ENCODE assay signal across 17 cellular contexts in genomic region chrX:389021-389441, GRCh38. TPM values are rescaled to one million over a fixed set of nuclear protein-coding genes. Genes with fewer than 3 reads are reported as not detected.
A peak's percentile ranks its signal among the peaks of the same experiment; 100 is the strongest.
DNase-seq lines count a peak whose midpoint lies in the region; ATAC-seq and TF ChIP-seq lines count a peak whose summit lies in the region.
"Had no signal": no experiment of that assay in that cellular context is flagged by ENCODE, and none has a peak within 500 bp of the region (broad histone marks: within the 10 kb centered on the region; RNA-seq: fewer than 3 reads in every experiment).

No MANE protein-coding gene starts in this region.

- TF ChIP-seq CTCF in cardiac muscle cell (IDR thresholded peaks at IDR 0.05; ENCODE audit: low read depth, low read length): no peak
- TF ChIP-seq CTCF in left ventricle myocardium inferior (IDR thresholded peaks at IDR 0.05; ENCODE audit: borderline replicate concordance): no peak

- ATAC-seq in naive B cell (ENCODE audit: low read depth in 2 of 2): no peak
- ATAC-seq in GM18870 (IDR thresholded peaks at IDR 0.05; ENCODE audit: unreplicated experiment): no peak

- H3K4me3 ChIP-seq in cardiac muscle cell (no peak overlapping the region), left ventricle myocardium inferior (no peak overlapping the region)
- H3K4me3 ChIP-seq: GM23248, SK-N-MC, vagina had no signal

- H3K27ac ChIP-seq in cardiac muscle cell (peak overlapping the region; percentile 57), left ventricle myocardium inferior (replicated peaks) (no peak overlapping the region), caudate nucleus (ENCODE audit: low read depth, low read length) (peak overlapping the region; percentile 80), temporal lobe (ENCODE audit: low read depth, low read length) (peak overlapping the region; percentile 22)
- H3K27ac ChIP-seq: epithelial cell of prostate, GM23248, SK-N-MC, vagina, VCaP had no signal

- no peaks in the 10 kb centered on the region for H3K27me3 Mint-ChIP-seq in naive B cell
- H3K27me3 Mint-ChIP-seq: activated naive CD4-positive, alpha-beta T cell treated with anti-CD3 and anti-CD28 coated beads, Interleukin-2, amount 50 U/mL, for 24 hours; central memory CD8-positive, alpha-beta T cell had no signal

- H3K9me3 Mint-ChIP-seq in naive B cell: peaks cover 0 to 4% (median 0%) of the 10 kb centered on the region in 7 donors
- H3K9me3 Mint-ChIP-seq: activated naive CD4-positive, alpha-beta T cell treated with anti-CD3 and anti-CD28 coated beads, Interleukin-2, amount 50 U/mL, for 24 hours; central memory CD8-positive, alpha-beta T cell had no signal

- H3K4me3 Mint-ChIP-seq in naive B cell: peak overlapping the region in 6 of 8 donors; percentile 30 to 81 (median 60)
- H3K4me3 Mint-ChIP-seq: activated naive CD4-positive, alpha-beta T cell treated with anti-CD3 and anti-CD28 coated beads, Interleukin-2, amount 50 U/mL, for 24 hours had no signal

- no peaks in the 10 kb centered on the region for H3K36me3 Mint-ChIP-seq in naive B cell
- H3K36me3 Mint-ChIP-seq: activated naive CD4-positive, alpha-beta T cell treated with anti-CD3 and anti-CD28 coated beads, Interleukin-2, amount 50 U/mL, for 24 hours had no signal

- H3K27ac Mint-ChIP-seq in naive B cell: peak overlapping the region in 1 of 6 donors; percentile 73
- H3K27ac Mint-ChIP-seq: activated naive CD4-positive, alpha-beta T cell treated with anti-CD3 and anti-CD28 coated beads, Interleukin-2, amount 50 U/mL, for 24 hours had no signal

- H3K9me3 ChIP-seq in cardiac muscle cell (ENCODE audit: low read depth) (no peaks in the 10 kb centered on the region), left ventricle myocardium inferior (replicated peaks) (no peaks in the 10 kb centered on the region)
- H3K9me3 ChIP-seq: vagina had no signal

- intact Hi-C loops in left ventricle myocardium inferior (cut with micrococcal nuclease): no loop called here

- DNase-seq in cardiac muscle cell (ENCODE audit: low read depth in 1 of 2, low spot score in 1 of 2) (no peak), left ventricle myocardium inferior (no peak), caudate nucleus (lab: John Stamatoyannopoulos, UW) (peak in 60 of 61 donors; percentile 3 to 92 (median 72)), naive B cell (no peak), NCI-H524 treated with DMSO at 0.1 percent for 48 hours (lab: John Stamatoyannopoulos, UW) (no peak), SW480 (ENCODE audit: low spot score) (no peak)
- DNase-seq: GM23248; NCI-H1048; stimulated activated CD4-positive, alpha-beta T cell treated with anti-CD3 and anti-CD28 coated beads, Interleukin-4, amount 100 ng/mL, for 1 hour had no signal

- H3K4me1 Mint-ChIP-seq in naive B cell: peaks cover 0 to 18% (median 14%) of the 10 kb centered on the region in 3 donors

- H3K27me3 ChIP-seq in cardiac muscle cell: no peaks in the 10 kb centered on the region
- H3K27me3 ChIP-seq in left ventricle myocardium inferior (ENCODE audit: low read depth): no peaks in the 10 kb centered on the region
- H3K27me3 ChIP-seq: vagina had no signal

- H3K4me1 ChIP-seq in cardiac muscle cell (ENCODE audit: low read depth): peaks cover 5% of the 10 kb centered on the region
- peaks cover 15% of the 10 kb centered on the region for H3K4me1 ChIP-seq in left ventricle myocardium inferior

- H3K36me3 ChIP-seq in cardiac muscle cell (no peaks in the 10 kb centered on the region), left ventricle myocardium inferior (no peaks in the 10 kb centered on the region)
- H3K36me3 ChIP-seq: vagina had no signal

RNA-seq across cellular contexts. Expression of gene PPP2R3B, which starts 2.3 kb away (rescaled TPM):
- total RNA-seq in cardiac muscle cell (119 and 142 TPM in 2 replicates), left ventricle myocardium inferior (170 TPM), temporal lobe (13.3 TPM)
- polyA plus RNA-seq in cardiac muscle cell (155 and 200 TPM in 2 replicates), naive B cell (ENCODE audit: low read depth in 6 of 6) (10 to 100 TPM in 4 of 6 donors, 1 to 10 TPM in 2; 8.3 to 17.4 (median 12.4) TPM)

Comparison
In these comparisons a context has a peak if more than half of its experiments do, and no peak if none do; other contexts are left out.
1. DNase-seq: peak in caudate nucleus (60 of 61); none in cardiac muscle cell (0 of 2), left ventricle myocardium inferior (single experiment), naive B cell (single experiment), NCI-H524 treated with DMSO at 0.1 percent for 48 hours (single experiment) and SW480 (single experiment).